ENCODE assay signal across 8 cellular contexts in the genomic region with DNA sequence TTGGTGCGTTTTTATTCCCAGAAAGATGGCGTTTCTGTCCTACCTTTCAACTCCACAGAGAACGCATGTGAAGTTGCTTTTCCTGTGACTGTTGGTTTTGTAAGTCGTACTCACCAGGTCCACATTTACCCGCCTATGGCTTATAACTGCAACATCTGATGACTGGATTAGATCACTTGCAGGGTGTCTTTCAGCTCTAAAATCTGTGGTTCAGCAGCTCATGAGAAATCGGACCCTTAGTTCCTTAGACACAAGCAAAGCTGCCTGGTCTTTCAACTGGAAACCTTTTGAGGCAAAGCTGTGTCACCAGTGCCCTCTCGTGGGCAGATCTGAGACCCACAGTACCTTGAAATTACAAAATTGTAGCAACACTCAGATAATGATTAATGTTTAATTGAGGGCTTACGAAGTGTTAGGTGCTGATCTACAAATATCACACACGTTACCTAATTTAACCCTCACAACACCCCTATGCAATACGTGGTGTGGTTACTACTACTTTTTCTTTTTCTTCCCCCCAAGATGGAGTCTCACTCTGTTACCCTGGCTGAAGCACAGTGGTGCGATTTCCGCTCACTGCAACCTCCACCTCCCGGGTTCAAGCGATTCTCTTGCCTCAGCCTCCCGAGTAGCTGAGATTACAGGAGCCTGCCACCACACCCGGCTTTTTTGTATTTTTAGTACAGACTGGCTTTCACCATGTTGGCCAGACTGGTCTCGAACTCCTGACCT.
DNase-seq lines count a peak whose midpoint lies in the region; ATAC-seq and TF ChIP-seq lines count a peak whose summit lies in the region.

No MANE protein-coding gene starts in this region.

- DNase-seq in 8988T (peak; percentile 30), NAMALWA (ENCODE audit: low spot score) (peak; percentile 87), MCF 10A (ENCODE audit: unreplicated experiment) (peak; percentile 68), islet precursor cell (peak; percentile 74)
- peak; percentile 73 for DNase-seq in stimulated activated CD4-positive, alpha-beta T cell treated with anti-CD3 and anti-CD28 coated beads, Interleukin-4, amount 100 ng/mL, for 1 hour

- H3K27ac Mint-ChIP-seq in MCF 10A (ENCODE audit: low read depth, unreplicated experiment) = no peak overlapping the region

- no peaks in the 10 kb centered on the region for H3K9me3 Mint-ChIP-seq in MCF 10A (ENCODE audit: unreplicated experiment)

- no TSS peak for BruUV-seq in MCF 10A (replicated peaks; lab: Mats Ljungman, UMichigan)

- H3K4me3 Mint-ChIP-seq in MCF 10A (ENCODE audit: unreplicated experiment) = no peak overlapping the region

- H3K27ac ChIP-seq in VCaP = peak overlapping the region; percentile 15; the same call in 1 of the 2 replicates

- CTCF ChIA-PET in MCF 10A (lab: Yijun Ruan, JAX) = interaction anchor here (0.6 to 2.0 kb wide), 26 partner anchors 9 to 1344 kb away, joined by 3 to 8 read pairs (median 4); a partner anchor contains a TSS

- POLR2A ChIA-PET in MCF 10A (lab: Yijun Ruan, JAX) = no interaction called here

- no peak overlapping the region for H3K4me3 ChIP-seq in GM12875 (ENCODE audit: low read depth, low read length)

- intact Hi-C loops in MCF 10A (cut with micrococcal nuclease) = loop anchor here (1.0 to 2.0 kb wide), 5 partner anchors 66 to 699 kb away; a partner anchor contains a TSS

- no peak for ATAC-seq in GM21528 (IDR thresholded peaks at IDR 0.05; ENCODE audit: low FRiP score, unreplicated experiment)

- peaks cover 5% of the 10 kb centered on the region for H3K4me1 Mint-ChIP-seq in MCF 10A (ENCODE audit: insufficient read depth, unreplicated experiment)

- TF ChIP-seq CTCF in GM12875 (IDR thresholded peaks at IDR 0.05; ENCODE audit: borderline replicate concordance, insufficient read depth, low read depth, low read length) = peak; percentile 73
- peak; percentile 88 for TF ChIP-seq CTCF in VCaP (conservative IDR thresholded peaks at IDR 0.05)
- peak; percentile 72 for TF ChIP-seq CTCF in MCF 10A (IDR thresholded peaks at IDR 0.05; ENCODE audit: unreplicated experiment)

- H3K36me3 Mint-ChIP-seq in MCF 10A (ENCODE audit: insufficient read depth, unreplicated experiment) = no peaks in the 10 kb centered on the region

- no peaks in the 10 kb centered on the region for H3K27me3 Mint-ChIP-seq in MCF 10A (ENCODE audit: insufficient read depth, unreplicated experiment)

Comparison
In these comparisons a context has a peak if more than half of its experiments do, and no peak if none do; other contexts are left out.
1. DNase-seq: peak in every context shown above with its lines; median percentile 87 in NAMALWA; 74 in islet precursor cell; 73 in stimulated activated CD4-positive, alpha-beta T cell treated with anti-CD3 and anti-CD28 coated beads, Interleukin-4, amount 100 ng/mL, for 1 hour; 68 in MCF 10A; 30 in 8988T.